9 cellular contexts compared by ENCODE assay signal in the genomic region with DNA sequence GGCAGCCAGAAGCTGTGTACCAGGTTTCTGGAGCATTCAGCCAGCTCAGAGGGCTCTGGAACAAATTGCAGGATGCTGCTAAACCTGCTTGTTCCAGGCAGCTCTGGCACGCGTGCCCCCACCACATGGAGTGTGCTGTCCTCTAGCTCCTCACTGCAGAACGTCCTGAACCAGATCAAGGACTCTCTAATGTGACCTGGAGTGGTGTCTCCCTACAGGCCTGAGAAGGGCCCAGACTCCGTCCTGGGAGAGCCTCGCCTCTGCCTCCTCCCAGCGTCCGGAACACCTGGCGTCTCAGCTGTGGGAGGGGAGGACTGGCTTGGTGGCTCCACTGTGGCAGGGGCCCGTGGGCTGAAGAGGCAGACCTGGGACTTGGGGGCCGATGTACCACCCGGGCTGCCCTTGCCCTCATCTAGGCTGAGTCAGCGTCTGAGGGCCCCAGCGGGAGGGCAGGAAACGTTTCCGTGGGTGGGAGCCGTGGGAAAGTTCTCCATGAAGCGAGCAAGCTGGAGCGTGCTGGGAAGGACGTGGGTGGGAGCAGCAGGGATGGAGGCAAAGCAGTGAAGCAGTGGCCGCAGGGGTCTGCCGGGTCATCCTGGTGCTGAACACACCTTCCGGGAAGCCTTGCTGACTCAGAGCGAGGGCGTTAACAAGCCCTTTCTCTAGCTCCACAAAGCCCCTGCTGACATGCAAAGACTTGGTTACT.
DNase-seq lines count a peak whose midpoint lies in the region; ATAC-seq and TF ChIP-seq lines count a peak whose summit lies in the region.
"Had no signal": no experiment of that assay in that cellular context is flagged by ENCODE, and none has a peak within 500 bp of the region (broad histone marks: within the 10 kb centered on the region; RNA-seq: fewer than 3 reads in every experiment).

No MANE protein-coding gene starts in this region.

- H3K27ac ChIP-seq in RWPE2 (ENCODE audit: poor library complexity, severe bottlenecking): no peak overlapping the region
- H3K27ac ChIP-seq in WERI-Rb-1: no peak overlapping the region

- H3K4me1 ChIP-seq in RWPE2 (ENCODE audit: insufficient read depth, poor library complexity, severe bottlenecking): peaks cover 8% of the 10 kb centered on the region

- intact Hi-C loops in posterior vena cava (cut with DNase I): no loop called here

- H3K9me3 ChIP-seq in RWPE2 (ENCODE audit: severe bottlenecking) (no peaks in the 10 kb centered on the region), WERI-Rb-1 (ENCODE audit: severe bottlenecking) (no peaks in the 10 kb centered on the region)

- no peak for TF ChIP-seq CTCF in RWPE2 (IDR thresholded peaks at IDR 0.05; ENCODE audit: poor library complexity, severe bottlenecking)
- TF ChIP-seq CTCF in WERI-Rb-1 (IDR thresholded peaks at IDR 0.05; ENCODE audit: low read depth, low read length): no peak

- H3K4me3 ChIP-seq in RWPE2 (ENCODE audit: severe bottlenecking) (no peak overlapping the region), WERI-Rb-1 (ENCODE audit: low read depth, low read length) (no peak overlapping the region)

- DNase-seq in ELF-1 (ENCODE audit: low read depth, low spot score): peak; percentile 64
- DNase-seq in RWPE2 (ENCODE audit: low spot score): no peak
- DNase-seq in glomerular endothelial cell (ENCODE audit: extremely low read depth, low read depth, low spot score): peak; percentile 51
- DNase-seq in posterior vena cava (ENCODE audit: low spot score): peak; percentile 78
- no peak for DNase-seq in WERI-Rb-1
- DNase-seq: activated naive CD8-positive, alpha-beta T cell treated with anti-CD3 and anti-CD28 coated beads, Interleukin-2, amount 10 ng/mL, durations not matched to agents 7 days and 5 days had no signal

- ATAC-seq in RWPE2 (ENCODE audit: low read depth) (peak; percentile 83), HG03342 (IDR thresholded peaks at IDR 0.05; ENCODE audit: unreplicated experiment) (no peak), GM21526 (IDR thresholded peaks at IDR 0.05; ENCODE audit: low FRiP score, unreplicated experiment) (no peak), HG03432 (IDR thresholded peaks at IDR 0.05; ENCODE audit: unreplicated experiment) (no peak)

- H3K27me3 ChIP-seq in RWPE2 (ENCODE audit: insufficient read depth, poor library complexity, severe bottlenecking): no peaks in the 10 kb centered on the region
- H3K27me3 ChIP-seq in WERI-Rb-1 (ENCODE audit: insufficient read depth, low read depth, severe bottlenecking): no peaks in the 10 kb centered on the region

- H3K36me3 ChIP-seq in RWPE2 (ENCODE audit: low read depth): no peaks in the 10 kb centered on the region
- no peaks in the 10 kb centered on the region for H3K36me3 ChIP-seq in WERI-Rb-1

Comparison
In these comparisons a context has a peak if more than half of its experiments do, and no peak if none do; other contexts are left out.
1. DNase-seq: peak in ELF-1 (single experiment), glomerular endothelial cell (single experiment) and posterior vena cava (single experiment); none in RWPE2 (single experiment) and WERI-Rb-1 (single experiment).